2 cellular contexts compared by ENCODE assay signal in genomic region chr12:106285993-106286392, GRCh38.
TF ChIP-seq lines count a peak whose summit lies in the region.

No MANE protein-coding gene starts in this region.

TF ChIP-seq in IMR-90, 13 proteins besides CTCF, POLR2A, EP300 and RAD21:
- no peak for TF ChIP-seq FOS (IDR thresholded peaks at IDR 0.05; ENCODE audit: low read depth, low read length)
- no peak for TF ChIP-seq MAZ (IDR thresholded peaks at IDR 0.05; ENCODE audit: borderline replicate concordance, low read depth, low read length)
- no peak for TF ChIP-seq CEBPB (IDR thresholded peaks at IDR 0.05; ENCODE audit: low read depth, low read length)
- TF ChIP-seq NFE2L2 (IDR thresholded peaks at IDR 0.05; ENCODE audit: low read depth, low read length): no peak
- no peak for TF ChIP-seq CHD1 (IDR thresholded peaks at IDR 0.05; ENCODE audit: low read depth, low read length)
- no peak for TF ChIP-seq MAFK (IDR thresholded peaks at IDR 0.05; ENCODE audit: low read depth, low read length)
- TF ChIP-seq MXI1 (IDR thresholded peaks at IDR 0.05; ENCODE audit: borderline replicate concordance, low read depth, low read length): no peak
- no peak for TF ChIP-seq RCOR1 (IDR thresholded peaks at IDR 0.05; ENCODE audit: insufficient replicate concordance, low read length)
- no peak for TF ChIP-seq ELK1 (IDR thresholded peaks at IDR 0.05; ENCODE audit: borderline replicate concordance, low read depth, low read length)
- no peak for TF ChIP-seq SMC3 (IDR thresholded peaks at IDR 0.05; ENCODE audit: low read depth, low read length)
- no peak for TF ChIP-seq RFX5 (IDR thresholded peaks at IDR 0.05; ENCODE audit: low read depth, low read length)
- TF ChIP-seq BHLHE40 (IDR thresholded peaks at IDR 0.05; ENCODE audit: low read depth, low read length): no peak
- TF ChIP-seq USF2 (IDR thresholded peaks at IDR 0.05; ENCODE audit: low read depth, low read length): no peak

TF ChIP-seq in K562, 482 proteins besides CTCF, POLR2A, EP300 and RAD21:
- no peak for TF ChIP-seq HMGN3 (IDR thresholded peaks at IDR 0.05; ENCODE audit: borderline replicate concordance, extremely low read depth, insufficient read length, low read depth, low read length)
- TF ChIP-seq ZNF707 (CRISPR knock-in tag; conservative IDR thresholded peaks at IDR 0.05): no peak
- no peak for TF ChIP-seq GTF2B (IDR thresholded peaks at IDR 0.05; ENCODE audit: extremely low read depth, insufficient read length)
- TF ChIP-seq SMARCA5 (IDR thresholded peaks at IDR 0.05): no peak
- TF ChIP-seq BHLHE40 (IDR thresholded peaks at IDR 0.05; ENCODE audit: low read length): no peak
- TF ChIP-seq ATF3 (IDR thresholded peaks at IDR 0.05): 0 out of 2 replicates have a peak, but pooled peaks have one; percentile 35
- TF ChIP-seq ATF3 (CRISPR knock-in tag; conservative IDR thresholded peaks at IDR 0.05): no peak
